Comparison of ENCODE assay signal across 1 cellular context in the genomic region with DNA sequence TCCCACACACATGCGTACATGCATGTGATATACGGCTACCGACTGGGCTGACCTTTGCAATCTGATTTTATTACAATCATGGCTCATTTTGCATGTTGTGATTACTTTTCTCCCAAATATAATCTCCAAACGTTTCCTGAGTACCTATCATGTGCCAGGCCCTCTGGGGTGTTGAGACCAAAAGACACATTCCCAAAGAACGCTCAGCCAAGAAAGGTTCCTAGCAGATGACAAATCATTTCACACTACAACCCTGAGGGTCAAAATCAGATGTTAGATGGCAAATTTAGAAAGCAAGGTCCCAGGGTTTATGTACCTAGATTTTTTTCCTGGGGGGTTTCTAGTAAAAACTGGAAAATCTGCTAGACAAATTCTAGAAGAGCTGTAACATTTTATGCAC.
TF ChIP-seq lines count a peak whose summit lies in the region.

No MANE protein-coding gene starts in this region.

TF ChIP-seq in WTC11, 78 proteins besides CTCF, POLR2A, EP300 and RAD21 (continued from another document):
- TF ChIP-seq, protein P1, sequence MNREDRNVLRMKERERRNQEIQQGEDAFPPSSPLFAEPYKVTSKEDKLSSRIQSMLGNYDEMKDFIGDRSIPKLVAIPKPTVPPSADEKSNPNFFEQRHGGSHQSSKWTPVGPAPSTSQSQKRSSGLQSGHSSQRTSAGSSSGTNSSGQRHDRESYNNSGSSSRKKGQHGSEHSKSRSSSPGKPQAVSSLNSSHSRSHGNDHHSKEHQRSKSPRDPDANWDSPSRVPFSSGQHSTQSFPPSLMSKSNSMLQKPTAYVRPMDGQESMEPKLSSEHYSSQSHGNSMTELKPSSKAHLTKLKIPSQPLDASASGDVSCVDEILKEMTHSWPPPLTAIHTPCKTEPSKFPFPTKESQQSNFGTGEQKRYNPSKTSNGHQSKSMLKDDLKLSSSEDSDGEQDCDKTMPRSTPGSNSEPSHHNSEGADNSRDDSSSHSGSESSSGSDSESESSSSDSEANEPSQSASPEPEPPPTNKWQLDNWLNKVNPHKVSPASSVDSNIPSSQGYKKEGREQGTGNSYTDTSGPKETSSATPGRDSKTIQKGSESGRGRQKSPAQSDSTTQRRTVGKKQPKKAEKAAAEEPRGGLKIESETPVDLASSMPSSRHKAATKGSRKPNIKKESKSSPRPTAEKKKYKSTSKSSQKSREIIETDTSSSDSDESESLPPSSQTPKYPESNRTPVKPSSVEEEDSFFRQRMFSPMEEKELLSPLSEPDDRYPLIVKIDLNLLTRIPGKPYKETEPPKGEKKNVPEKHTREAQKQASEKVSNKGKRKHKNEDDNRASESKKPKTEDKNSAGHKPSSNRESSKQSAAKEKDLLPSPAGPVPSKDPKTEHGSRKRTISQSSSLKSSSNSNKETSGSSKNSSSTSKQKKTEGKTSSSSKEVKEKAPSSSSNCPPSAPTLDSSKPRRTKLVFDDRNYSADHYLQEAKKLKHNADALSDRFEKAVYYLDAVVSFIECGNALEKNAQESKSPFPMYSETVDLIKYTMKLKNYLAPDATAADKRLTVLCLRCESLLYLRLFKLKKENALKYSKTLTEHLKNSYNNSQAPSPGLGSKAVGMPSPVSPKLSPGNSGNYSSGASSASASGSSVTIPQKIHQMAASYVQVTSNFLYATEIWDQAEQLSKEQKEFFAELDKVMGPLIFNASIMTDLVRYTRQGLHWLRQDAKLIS (CRISPR knock-in tag; IDR thresholded peaks at IDR 0.05; ENCODE audit: borderline replicate concordance), result no peak
- no peak for TF ChIP-seq FOXK1 (CRISPR knock-in tag; IDR thresholded peaks at IDR 0.05)
- no peak for TF ChIP-seq IRF2 (CRISPR knock-in tag; IDR thresholded peaks at IDR 0.05; ENCODE audit: borderline replicate concordance, low read depth)
- no peak for TF ChIP-seq SOX15 (CRISPR knock-in tag; IDR thresholded peaks at IDR 0.05)
- TF ChIP-seq ELF4 (CRISPR knock-in tag; IDR thresholded peaks at IDR 0.05; ENCODE audit: low read depth), result no peak
- TF ChIP-seq EMX1 (CRISPR knock-in tag; IDR thresholded peaks at IDR 0.05), result no peak
- TF ChIP-seq, protein P2, sequence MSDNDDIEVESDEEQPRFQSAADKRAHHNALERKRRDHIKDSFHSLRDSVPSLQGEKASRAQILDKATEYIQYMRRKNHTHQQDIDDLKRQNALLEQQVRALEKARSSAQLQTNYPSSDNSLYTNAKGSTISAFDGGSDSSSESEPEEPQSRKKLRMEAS (CRISPR knock-in tag; IDR thresholded peaks at IDR 0.05), result no peak
- TF ChIP-seq ATF6 (CRISPR knock-in tag; IDR thresholded peaks at IDR 0.05), result no peak
- TF ChIP-seq, protein P3, sequence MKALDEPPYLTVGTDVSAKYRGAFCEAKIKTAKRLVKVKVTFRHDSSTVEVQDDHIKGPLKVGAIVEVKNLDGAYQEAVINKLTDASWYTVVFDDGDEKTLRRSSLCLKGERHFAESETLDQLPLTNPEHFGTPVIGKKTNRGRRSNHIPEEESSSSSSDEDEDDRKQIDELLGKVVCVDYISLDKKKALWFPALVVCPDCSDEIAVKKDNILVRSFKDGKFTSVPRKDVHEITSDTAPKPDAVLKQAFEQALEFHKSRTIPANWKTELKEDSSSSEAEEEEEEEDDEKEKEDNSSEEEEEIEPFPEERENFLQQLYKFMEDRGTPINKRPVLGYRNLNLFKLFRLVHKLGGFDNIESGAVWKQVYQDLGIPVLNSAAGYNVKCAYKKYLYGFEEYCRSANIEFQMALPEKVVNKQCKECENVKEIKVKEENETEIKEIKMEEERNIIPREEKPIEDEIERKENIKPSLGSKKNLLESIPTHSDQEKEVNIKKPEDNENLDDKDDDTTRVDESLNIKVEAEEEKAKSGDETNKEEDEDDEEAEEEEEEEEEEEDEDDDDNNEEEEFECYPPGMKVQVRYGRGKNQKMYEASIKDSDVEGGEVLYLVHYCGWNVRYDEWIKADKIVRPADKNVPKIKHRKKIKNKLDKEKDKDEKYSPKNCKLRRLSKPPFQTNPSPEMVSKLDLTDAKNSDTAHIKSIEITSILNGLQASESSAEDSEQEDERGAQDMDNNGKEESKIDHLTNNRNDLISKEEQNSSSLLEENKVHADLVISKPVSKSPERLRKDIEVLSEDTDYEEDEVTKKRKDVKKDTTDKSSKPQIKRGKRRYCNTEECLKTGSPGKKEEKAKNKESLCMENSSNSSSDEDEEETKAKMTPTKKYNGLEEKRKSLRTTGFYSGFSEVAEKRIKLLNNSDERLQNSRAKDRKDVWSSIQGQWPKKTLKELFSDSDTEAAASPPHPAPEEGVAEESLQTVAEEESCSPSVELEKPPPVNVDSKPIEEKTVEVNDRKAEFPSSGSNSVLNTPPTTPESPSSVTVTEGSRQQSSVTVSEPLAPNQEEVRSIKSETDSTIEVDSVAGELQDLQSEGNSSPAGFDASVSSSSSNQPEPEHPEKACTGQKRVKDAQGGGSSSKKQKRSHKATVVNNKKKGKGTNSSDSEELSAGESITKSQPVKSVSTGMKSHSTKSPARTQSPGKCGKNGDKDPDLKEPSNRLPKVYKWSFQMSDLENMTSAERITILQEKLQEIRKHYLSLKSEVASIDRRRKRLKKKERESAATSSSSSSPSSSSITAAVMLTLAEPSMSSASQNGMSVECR (CRISPR knock-in tag; IDR thresholded peaks at IDR 0.05; ENCODE audit: borderline replicate concordance), result no peak
- TF ChIP-seq, protein P4, sequence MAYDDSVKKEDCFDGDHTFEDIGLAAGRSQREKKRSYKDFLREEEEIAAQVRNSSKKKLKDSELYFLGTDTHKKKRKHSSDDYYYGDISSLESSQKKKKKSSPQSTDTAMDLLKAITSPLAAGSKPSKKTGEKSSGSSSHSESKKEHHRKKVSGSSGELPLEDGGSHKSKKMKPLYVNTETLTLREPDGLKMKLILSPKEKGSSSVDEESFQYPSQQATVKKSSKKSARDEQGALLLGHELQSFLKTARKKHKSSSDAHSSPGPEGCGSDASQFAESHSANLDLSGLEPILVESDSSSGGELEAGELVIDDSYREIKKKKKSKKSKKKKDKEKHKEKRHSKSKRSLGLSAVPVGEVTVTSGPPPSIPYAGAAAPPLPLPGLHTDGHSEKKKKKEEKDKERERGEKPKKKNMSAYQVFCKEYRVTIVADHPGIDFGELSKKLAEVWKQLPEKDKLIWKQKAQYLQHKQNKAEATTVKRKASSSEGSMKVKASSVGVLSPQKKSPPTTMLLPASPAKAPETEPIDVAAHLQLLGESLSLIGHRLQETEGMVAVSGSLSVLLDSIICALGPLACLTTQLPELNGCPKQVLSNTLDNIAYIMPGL (CRISPR knock-in tag; IDR thresholded peaks at IDR 0.05), result no peak
- TF ChIP-seq ZNF416 (CRISPR knock-in tag; IDR thresholded peaks at IDR 0.05), result no peak
- no peak for TF ChIP-seq KAT7 (CRISPR knock-in tag; IDR thresholded peaks at IDR 0.05; ENCODE audit: borderline replicate concordance)
- TF ChIP-seq ATF1 (CRISPR knock-in tag; IDR thresholded peaks at IDR 0.05), result no peak
- TF ChIP-seq ZNF425 (CRISPR knock-in tag; conservative IDR thresholded peaks at IDR 0.05), result no peak
- TF ChIP-seq JUN (CRISPR knock-in tag; IDR thresholded peaks at IDR 0.05), result no peak
- TF ChIP-seq CREB1 (CRISPR knock-in tag; IDR thresholded peaks at IDR 0.05), result no peak
